In the genomic region with DNA sequence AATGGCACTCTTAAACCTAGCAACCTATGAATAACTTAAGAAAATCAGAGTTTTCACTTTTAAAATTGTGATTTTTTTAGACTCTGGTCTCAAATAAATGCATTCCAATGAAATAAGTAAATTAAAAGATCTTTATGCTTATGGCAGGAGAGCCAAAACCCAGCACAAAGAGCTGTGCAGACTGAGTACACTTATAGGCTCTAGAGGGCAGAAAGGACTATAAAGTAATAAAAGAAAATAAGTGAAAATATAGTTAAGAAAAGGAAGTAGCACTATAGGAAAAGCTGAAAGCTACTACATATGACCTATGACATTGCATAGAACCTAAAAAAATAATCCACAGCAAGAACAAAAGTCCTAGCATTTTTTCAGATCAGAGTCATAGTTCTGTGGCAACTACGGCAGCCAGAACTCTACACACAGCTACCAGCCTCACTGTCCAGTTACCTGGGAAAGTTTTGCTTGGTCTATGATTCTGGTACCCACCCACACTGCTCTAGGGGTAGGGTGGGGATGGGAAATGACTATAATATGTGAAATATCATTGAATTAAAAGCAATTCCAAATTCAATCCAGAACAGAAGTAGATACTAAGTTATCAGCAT, we compare ENCODE assay signal across 1 cellular context.
TF ChIP-seq lines count a peak whose summit lies in the region.

No MANE protein-coding gene starts in this region.

TF ChIP-seq in IMR-90, 13 proteins besides CTCF, POLR2A, EP300 and RAD21:
- no peak for TF ChIP-seq RFX5 (IDR thresholded peaks at IDR 0.05; ENCODE audit: low read depth, low read length)
- TF ChIP-seq CEBPB (IDR thresholded peaks at IDR 0.05; ENCODE audit: low read depth, low read length), result peak; percentile 61; the same call in 1 of the 2 replicates
